In genomic region chrX:137233478-137233877, GRCh38 we compare ENCODE assay signal across 1 cellular context.
TF ChIP-seq lines count a peak whose summit lies in the region.

No MANE protein-coding gene starts in this region.

TF ChIP-seq in HepG2, 621 proteins besides CTCF, POLR2A, EP300 and RAD21 (continued from another document):
- TF ChIP-seq ZBTB37 (CRISPR knock-in tag; IDR thresholded peaks at IDR 0.05) = no peak
- TF ChIP-seq ZNF205 (CRISPR knock-in tag; IDR thresholded peaks at IDR 0.05) = no peak
- no peak for TF ChIP-seq ZNF704 (CRISPR knock-in tag; IDR thresholded peaks at IDR 0.05; ENCODE audit: borderline replicate concordance)
- no peak for TF ChIP-seq ZNF597 (CRISPR knock-in tag; IDR thresholded peaks at IDR 0.05)
- no peak for TF ChIP-seq PPARG (CRISPR knock-in tag; conservative IDR thresholded peaks at IDR 0.05)
- no peak for TF ChIP-seq ZSCAN21 (CRISPR knock-in tag; IDR thresholded peaks at IDR 0.05; ENCODE audit: borderline replicate concordance)
- TF ChIP-seq ZNF644 (CRISPR knock-in tag; IDR thresholded peaks at IDR 0.05; ENCODE audit: low read depth) = no peak
- no peak for TF ChIP-seq E2F1 (CRISPR knock-in tag; IDR thresholded peaks at IDR 0.05)
- TF ChIP-seq IKZF1 (IDR thresholded peaks at IDR 0.05) = no peak
- no peak for TF ChIP-seq ONECUT2 (CRISPR knock-in tag; IDR thresholded peaks at IDR 0.05)
- TF ChIP-seq ZBTB4 (CRISPR knock-in tag; IDR thresholded peaks at IDR 0.05; ENCODE audit: borderline replicate concordance) = no peak
- no peak for TF ChIP-seq ZNF569 (CRISPR knock-in tag; IDR thresholded peaks at IDR 0.05; ENCODE audit: borderline replicate concordance)
- no peak for TF ChIP-seq BORCS8-MEF2B (CRISPR knock-in tag; IDR thresholded peaks at IDR 0.05)
- TF ChIP-seq HINFP (CRISPR knock-in tag; IDR thresholded peaks at IDR 0.05; ENCODE audit: low read depth) = no peak
TF ChIP-seq in HepG2: peak in this region for 0.
